Comparison of ENCODE assay signal across 1 cellular context in genomic region chr9:34715639-34716215, GRCh38.
A peak's percentile ranks its signal among the peaks of the same experiment; 100 is the strongest.
TF ChIP-seq lines count a peak whose summit lies in the region.

No MANE protein-coding gene starts in this region.

TF ChIP-seq in H1, 55 proteins besides CTCF, POLR2A, EP300 and RAD21:
- TF ChIP-seq E2F6 (IDR thresholded peaks at IDR 0.05) = peak; percentile 26; the same call in 1 of the 2 replicates
- TF ChIP-seq TBP (IDR thresholded peaks at IDR 0.05; ENCODE audit: low read depth, low read length) = no peak
- TF ChIP-seq CEBPB (IDR thresholded peaks at IDR 0.05; ENCODE audit: low read depth, low read length) = peak; percentile 34; the same call in 1 of the 2 replicates
